24 cellular contexts compared by ENCODE assay signal in genomic region chr15:50736823-50737222, GRCh38.
"Had no signal": no experiment of that assay in that cellular context is flagged by ENCODE, and none has a peak within 500 bp of the region (broad histone marks: within the 10 kb centered on the region; RNA-seq: fewer than 3 reads in every experiment).

No MANE protein-coding gene starts in this region.

- FAIRE-seq: HepG2, RCC 7860 had no signal

- H3K4me3 ChIP-seq: MG63, SJSA1, SK-N-MC had no signal

- H3K27ac ChIP-seq: SJSA1, SK-N-MC had no signal

- H3K27me3 ChIP-seq: MG63, SJSA1 had no signal

- ATAC-seq: HepG2 had no signal

- DNase-seq: IMR-90, Karpas-422, KG1, MG63, NCI-H1092, NCI-H1105 treated with DMSO at 0.1 percent for 48 hours, NCI-H1417 treated with DMSO at 0.1 percent for 48 hours, NCI-H187, NCI-H2029, NCI-H2081 treated with DMSO at 0.1 percent for 48 hours, NCI-H2171, NCI-H226, NCI-H446, NCI-H510A, NCI-H524 treated with DMSO at 0.1 percent for 48 hours, NCI-H69, NCI-H774, Right ventricle myocardium superior, RPMI8226, SIG-M5 had no signal

- H3K9me3 ChIP-seq: MG63, SJSA1 had no signal

- H3K4me1 ChIP-seq: SJSA1 had no signal
